ENCODE assay signal across 9 cellular contexts in genomic region chr12:75812341-75813018, GRCh38.
A peak's percentile ranks its signal among the peaks of the same experiment; 100 is the strongest.
DNase-seq lines count a peak whose midpoint lies in the region; ATAC-seq, FAIRE-seq and TF ChIP-seq lines count a peak whose summit lies in the region.
"Had no signal": no experiment of that assay in that cellular context is flagged by ENCODE, and none has a peak within 500 bp of the region (broad histone marks: within the 10 kb centered on the region; RNA-seq: fewer than 3 reads in every experiment).

No MANE protein-coding gene starts in this region.

- H3K27ac ChIP-seq in Panc1 (ENCODE audit: low read length) (peak overlapping the region; percentile 55), psoas muscle (no peak overlapping the region)
- H3K27ac ChIP-seq: VCaP had no signal

- CTCF ChIA-PET in Panc1 (lab: Charles Lee) = no interaction called here

- no TSS peak for BruUV-seq in Panc1 (replicated peaks; lab: Mats Ljungman, UMichigan)

- in situ Hi-C loops in Panc1 (cut with HindIII; ENCODE audit: low pct_unique_long_range_greater_than_20kb, low sequenced_read_pairs) (no loop called here), KBM-7 (cut with MboI; ENCODE audit: low pct_unique_long_range_greater_than_20kb, low sequenced_read_pairs) (no loop called here)

- H3K9me3 ChIP-seq in Panc1 (ENCODE audit: control insufficient read depth, insufficient read depth, low read depth, low read length) (peaks cover 25% of the 10 kb centered on the region; the same call in 1 of the 2 replicates), psoas muscle (no peaks in the 10 kb centered on the region)

- peak; percentile 65 for FAIRE-seq in islet of Langerhans (lab: Jason Lieb, UNC)

- 34 to 43% (median 41%) methylated on average over 9 of the region's 9 CpGs for WGBS in psoas muscle, 3 donors

- H3K36me3 ChIP-seq in Panc1 (ENCODE audit: control insufficient read depth, insufficient read depth, low read length) = no peaks in the 10 kb centered on the region
- no peaks in the 10 kb centered on the region for H3K36me3 ChIP-seq in psoas muscle (ENCODE audit: insufficient read depth in 1 of 2, low read depth in 1 of 2)

- POLR2A ChIA-PET in Panc1 (lab: Charles Lee) = no interaction called here

- ATAC-seq in Panc1 = peak; percentile 55
- no peak for ATAC-seq in HG03571 (IDR thresholded peaks at IDR 0.05; ENCODE audit: unreplicated experiment)
- ATAC-seq in HG03520 (IDR thresholded peaks at IDR 0.05; ENCODE audit: unreplicated experiment) = no peak
- no peak for ATAC-seq in psoas muscle

- H3K4me1 ChIP-seq in Panc1 (ENCODE audit: control insufficient read depth, insufficient read depth, low read length) (peaks cover 18% of the 10 kb centered on the region), psoas muscle (no peaks in the 10 kb centered on the region)

- DNase-seq in DMS153 (lab: John Stamatoyannopoulos, UW) = peak; percentile 9
- DNase-seq in HFF-Myc (ENCODE audit: extremely low read depth, low read depth) = peak; percentile 97
- DNase-seq in Panc1 (ENCODE audit: low read depth, low spot score) = no peak
- DNase-seq in psoas muscle = no peak
- no peak for DNase-seq in KBM-7

- TF ChIP-seq CTCF in HFF-Myc (IDR thresholded peaks at IDR 0.05; ENCODE audit: low read depth, low read length, missing control alignments) = no peak
- TF ChIP-seq CTCF in Panc1 (IDR thresholded peaks at IDR 0.05) = no peak
- TF ChIP-seq CTCF in psoas muscle (IDR thresholded peaks at IDR 0.05) = no peak

- intact Hi-C loops in Panc1 (cut with micrococcal nuclease; ENCODE audit: unreplicated experiment) = no loop called here
- intact Hi-C loops in psoas muscle (cut with DNase I) = no loop called here

- H3K4me3 ChIP-seq in HFF-Myc (replicated peaks; ENCODE audit: low read depth, low read length) = no peak overlapping the region
- H3K4me3 ChIP-seq in Panc1 (ENCODE audit: low read depth in 2 of 2, low read length in 2 of 2) = no peak overlapping the region
- H3K4me3 ChIP-seq in psoas muscle = no peak overlapping the region

- H3K27me3 ChIP-seq in Panc1 (ENCODE audit: control insufficient read depth, insufficient read depth, low read length) = no peaks in the 10 kb centered on the region
- peaks cover 0 to 3% (median 0%) of the 10 kb centered on the region in 3 donors for H3K27me3 ChIP-seq in psoas muscle (ENCODE audit: insufficient read depth in 3 of 3, low read length in 2 of 3)

Comparison
In these comparisons a context has a peak if more than half of its experiments do, and no peak if none do; other contexts are left out.
1. DNase-seq: peak in DMS153 (single experiment) and HFF-Myc (single experiment); none in Panc1 (single experiment), psoas muscle (0 of 2) and KBM-7 (single experiment).